Comparison of ENCODE assay signal across 15 cellular contexts in genomic region chr4:14958436-14958835, GRCh38.
"Had no signal": no experiment of that assay in that cellular context is flagged by ENCODE, and none has a peak within 500 bp of the region (broad histone marks: within the 10 kb centered on the region; RNA-seq: fewer than 3 reads in every experiment).

No MANE protein-coding gene starts in this region.

- H3K27me3 Mint-ChIP-seq: activated naive CD8-positive, alpha-beta T cell treated with anti-CD3 and anti-CD28 coated beads, Interleukin-2, amount 10 ng/mL, durations not matched to agents 7 days and 5 days had no signal

- H3K9me3 Mint-ChIP-seq: activated CD4-positive, alpha-beta memory T cell treated with anti-CD3 and anti-CD28 coated beads, Interleukin-2, amount 10 ng/mL, durations not matched to agents 7 days and 5 days; activated T-cell treated with anti-CD3 and anti-CD28 coated beads, Interleukin-2, amount 50 U/mL, for 72 hours; T-cell had no signal

- H3K36me3 ChIP-seq: ovary, tibial nerve, WERI-Rb-1 had no signal

- H3K4me3 ChIP-seq: ovary, skin epidermis, tibial nerve had no signal

- H3K4me1 Mint-ChIP-seq: activated CD4-positive, alpha-beta memory T cell treated with anti-CD3 and anti-CD28 coated beads, Interleukin-2, amount 10 ng/mL, durations not matched to agents 7 days and 5 days; activated CD4-positive, alpha-beta T cell treated with anti-CD3 and anti-CD28 coated beads for 36 hours; activated naive CD8-positive, alpha-beta T cell treated with anti-CD3 and anti-CD28 coated beads, Interleukin-2, amount 10 ng/mL, durations not matched to agents 7 days and 5 days; neural crest cell; T-cell had no signal

- H3K4me1 ChIP-seq: tibial nerve had no signal

- ATAC-seq: activated CD4-positive, alpha-beta T cell treated with anti-CD3 and anti-CD28 coated beads for 36 hours; activated T-cell treated with anti-CD3 and anti-CD28 coated beads, Interleukin-2, amount 50 U/mL, for 72 hours; T-cell had no signal

- DNase-seq: activated CD4-positive, alpha-beta memory T cell treated with anti-CD3 and anti-CD28 coated beads, Interleukin-2, amount 10 ng/mL, durations not matched to agents 7 days and 5 days; activated CD4-positive, alpha-beta T cell treated with anti-CD3 and anti-CD28 coated beads for 36 hours; activated naive CD8-positive, alpha-beta T cell treated with anti-CD3 and anti-CD28 coated beads, Interleukin-2, amount 10 ng/mL, durations not matched to agents 7 days and 5 days; activated T-cell treated with anti-CD3 and anti-CD28 coated beads, Interleukin-2, amount 50 U/mL, for 72 hours; anterior cingulate cortex; cerebellar nuclear complex; erythroblast; ovary; T-cell; T1000; WERI-Rb-1 had no signal

- H3K27ac ChIP-seq: ovary, skin epidermis, tibial nerve, WERI-Rb-1 had no signal

- H3K9me3 ChIP-seq: ovary, tibial nerve had no signal

- H3K27ac Mint-ChIP-seq: activated CD4-positive, alpha-beta memory T cell treated with anti-CD3 and anti-CD28 coated beads, Interleukin-2, amount 10 ng/mL, durations not matched to agents 7 days and 5 days; activated CD4-positive, alpha-beta T cell treated with anti-CD3 and anti-CD28 coated beads for 36 hours; activated naive CD8-positive, alpha-beta T cell treated with anti-CD3 and anti-CD28 coated beads, Interleukin-2, amount 10 ng/mL, durations not matched to agents 7 days and 5 days; activated T-cell treated with anti-CD3 and anti-CD28 coated beads, Interleukin-2, amount 50 U/mL, for 72 hours; dendritic cell treated with granulocyte-macrophage colony-stimulating factor and Interleukin-4, amounts not matched to agents 40 ng/mL and 50 ng/mL, for 4 days; T-cell had no signal

- H3K4me3 Mint-ChIP-seq: activated CD4-positive, alpha-beta memory T cell treated with anti-CD3 and anti-CD28 coated beads, Interleukin-2, amount 10 ng/mL, durations not matched to agents 7 days and 5 days; activated CD4-positive, alpha-beta T cell treated with anti-CD3 and anti-CD28 coated beads for 36 hours; activated naive CD8-positive, alpha-beta T cell treated with anti-CD3 and anti-CD28 coated beads, Interleukin-2, amount 10 ng/mL, durations not matched to agents 7 days and 5 days; activated T-cell treated with anti-CD3 and anti-CD28 coated beads, Interleukin-2, amount 50 U/mL, for 72 hours; dendritic cell treated with granulocyte-macrophage colony-stimulating factor and Interleukin-4, amounts not matched to agents 40 ng/mL and 50 ng/mL, for 4 days; neural crest cell; T-cell had no signal

- H3K36me3 Mint-ChIP-seq: activated naive CD8-positive, alpha-beta T cell treated with anti-CD3 and anti-CD28 coated beads, Interleukin-2, amount 10 ng/mL, durations not matched to agents 7 days and 5 days; T-cell had no signal

- H3K27me3 ChIP-seq: ovary, tibial nerve had no signal
